Comparison of ENCODE assay signal across 1 cellular context in genomic region chr4:147786031-147786430, GRCh38.
TF ChIP-seq lines count a peak whose summit lies in the region.

No MANE protein-coding gene starts in this region.

TF ChIP-seq in GM12878, 131 proteins besides CTCF, POLR2A, EP300 and RAD21 (continued from another document):
- TF ChIP-seq CEBPZ (IDR thresholded peaks at IDR 0.05; ENCODE audit: low read depth, low read length) (no peak), NR2C1 (IDR thresholded peaks at IDR 0.05) (no peak), FOXK2 (IDR thresholded peaks at IDR 0.05) (no peak), PRDM15 (CRISPR knock-in tag; IDR thresholded peaks at IDR 0.05) (no peak)
